Comparison of ENCODE assay signal across 3 cellular contexts in the genomic region with DNA sequence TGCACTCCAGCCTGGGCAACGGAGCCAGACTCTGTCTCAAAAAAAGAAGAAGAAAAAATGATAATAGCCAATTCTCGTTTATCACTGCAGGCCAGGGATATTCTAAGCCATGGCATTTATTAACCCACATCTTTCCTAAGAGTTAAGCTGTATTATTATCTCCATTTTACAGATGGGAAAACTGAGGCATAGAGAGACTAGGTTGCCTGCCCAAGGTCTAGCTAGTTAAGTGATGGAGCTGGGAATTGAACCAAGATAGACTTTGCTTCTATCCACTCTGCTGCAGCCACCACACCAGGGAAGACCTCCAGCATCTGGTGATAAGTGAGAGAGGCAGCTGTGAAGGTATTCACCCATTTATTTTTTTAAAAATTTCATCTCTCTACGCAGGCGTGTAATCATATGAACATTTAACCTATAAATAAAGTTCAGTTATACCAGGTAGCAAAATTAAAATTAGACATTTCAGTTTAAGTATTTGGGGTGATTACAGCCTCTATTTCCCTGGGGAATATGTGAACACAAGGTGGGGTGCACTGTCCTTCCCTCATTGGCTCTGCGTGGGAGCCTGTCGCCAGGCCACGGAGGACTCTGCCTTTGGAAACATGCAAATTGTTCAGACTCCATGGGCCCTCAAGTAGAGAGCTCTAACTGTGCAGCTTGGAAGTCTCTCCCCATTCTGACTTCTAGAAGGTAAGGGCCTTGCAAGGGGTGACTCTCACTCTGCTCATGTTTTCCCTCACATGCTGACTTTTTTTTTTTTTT.
TF ChIP-seq lines count a peak whose summit lies in the region.

No MANE protein-coding gene starts in this region.

TF ChIP-seq in A549, 52 proteins besides CTCF, POLR2A, EP300 and RAD21:
- no peak for TF ChIP-seq RCOR1 (IDR thresholded peaks at IDR 0.05; ENCODE audit: low read depth, low read length)
- TF ChIP-seq ZC3H11A (IDR thresholded peaks at IDR 0.05): no peak
- TF ChIP-seq EHMT2 (IDR thresholded peaks at IDR 0.05; ENCODE audit: low read depth): no peak
- TF ChIP-seq KDM1A (IDR thresholded peaks at IDR 0.05; ENCODE audit: low read depth): 0 out of 2 replicates have a peak, but pooled peaks have one; percentile 49
TF ChIP-seq in A549: peak in this region for 1.

TF ChIP-seq in IMR-90, 13 proteins besides CTCF, POLR2A, EP300 and RAD21:
- TF ChIP-seq RCOR1 (IDR thresholded peaks at IDR 0.05; ENCODE audit: insufficient replicate concordance, low read length): no peak
- TF ChIP-seq, protein P1, sequence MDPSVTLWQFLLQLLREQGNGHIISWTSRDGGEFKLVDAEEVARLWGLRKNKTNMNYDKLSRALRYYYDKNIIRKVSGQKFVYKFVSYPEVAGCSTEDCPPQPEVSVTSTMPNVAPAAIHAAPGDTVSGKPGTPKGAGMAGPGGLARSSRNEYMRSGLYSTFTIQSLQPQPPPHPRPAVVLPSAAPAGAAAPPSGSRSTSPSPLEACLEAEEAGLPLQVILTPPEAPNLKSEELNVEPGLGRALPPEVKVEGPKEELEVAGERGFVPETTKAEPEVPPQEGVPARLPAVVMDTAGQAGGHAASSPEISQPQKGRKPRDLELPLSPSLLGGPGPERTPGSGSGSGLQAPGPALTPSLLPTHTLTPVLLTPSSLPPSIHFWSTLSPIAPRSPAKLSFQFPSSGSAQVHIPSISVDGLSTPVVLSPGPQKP (IDR thresholded peaks at IDR 0.05; ENCODE audit: borderline replicate concordance, low read depth, low read length): no peak
- TF ChIP-seq BHLHE40 (IDR thresholded peaks at IDR 0.05; ENCODE audit: low read depth, low read length): no peak
- no peak for TF ChIP-seq MAZ (IDR thresholded peaks at IDR 0.05; ENCODE audit: borderline replicate concordance, low read depth, low read length)
- no peak for TF ChIP-seq MXI1 (IDR thresholded peaks at IDR 0.05; ENCODE audit: borderline replicate concordance, low read depth, low read length)
- TF ChIP-seq CHD1 (IDR thresholded peaks at IDR 0.05; ENCODE audit: low read depth, low read length): no peak
- no peak for TF ChIP-seq NFE2L2 (IDR thresholded peaks at IDR 0.05; ENCODE audit: low read depth, low read length)
- no peak for TF ChIP-seq RFX5 (IDR thresholded peaks at IDR 0.05; ENCODE audit: low read depth, low read length)
- no peak for TF ChIP-seq FOS (IDR thresholded peaks at IDR 0.05; ENCODE audit: low read depth, low read length)

TF ChIP-seq in K562, 482 proteins besides CTCF, POLR2A, EP300 and RAD21:
- peak; percentile 55; the same call in 1 of the 2 replicates for TF ChIP-seq ADNP (tag; IDR thresholded peaks at IDR 0.05)
- no peak for TF ChIP-seq SIX5 (IDR thresholded peaks at IDR 0.05; ENCODE audit: borderline replicate concordance in 1 of 2, insufficient read depth in 1 of 2, low read depth in 1 of 2, low read length in 2 of 2)
- TF ChIP-seq RBM25 (IDR thresholded peaks at IDR 0.05; ENCODE audit: low read depth, low read length, severe bottlenecking): peak; percentile 62
- TF ChIP-seq, protein P2, sequence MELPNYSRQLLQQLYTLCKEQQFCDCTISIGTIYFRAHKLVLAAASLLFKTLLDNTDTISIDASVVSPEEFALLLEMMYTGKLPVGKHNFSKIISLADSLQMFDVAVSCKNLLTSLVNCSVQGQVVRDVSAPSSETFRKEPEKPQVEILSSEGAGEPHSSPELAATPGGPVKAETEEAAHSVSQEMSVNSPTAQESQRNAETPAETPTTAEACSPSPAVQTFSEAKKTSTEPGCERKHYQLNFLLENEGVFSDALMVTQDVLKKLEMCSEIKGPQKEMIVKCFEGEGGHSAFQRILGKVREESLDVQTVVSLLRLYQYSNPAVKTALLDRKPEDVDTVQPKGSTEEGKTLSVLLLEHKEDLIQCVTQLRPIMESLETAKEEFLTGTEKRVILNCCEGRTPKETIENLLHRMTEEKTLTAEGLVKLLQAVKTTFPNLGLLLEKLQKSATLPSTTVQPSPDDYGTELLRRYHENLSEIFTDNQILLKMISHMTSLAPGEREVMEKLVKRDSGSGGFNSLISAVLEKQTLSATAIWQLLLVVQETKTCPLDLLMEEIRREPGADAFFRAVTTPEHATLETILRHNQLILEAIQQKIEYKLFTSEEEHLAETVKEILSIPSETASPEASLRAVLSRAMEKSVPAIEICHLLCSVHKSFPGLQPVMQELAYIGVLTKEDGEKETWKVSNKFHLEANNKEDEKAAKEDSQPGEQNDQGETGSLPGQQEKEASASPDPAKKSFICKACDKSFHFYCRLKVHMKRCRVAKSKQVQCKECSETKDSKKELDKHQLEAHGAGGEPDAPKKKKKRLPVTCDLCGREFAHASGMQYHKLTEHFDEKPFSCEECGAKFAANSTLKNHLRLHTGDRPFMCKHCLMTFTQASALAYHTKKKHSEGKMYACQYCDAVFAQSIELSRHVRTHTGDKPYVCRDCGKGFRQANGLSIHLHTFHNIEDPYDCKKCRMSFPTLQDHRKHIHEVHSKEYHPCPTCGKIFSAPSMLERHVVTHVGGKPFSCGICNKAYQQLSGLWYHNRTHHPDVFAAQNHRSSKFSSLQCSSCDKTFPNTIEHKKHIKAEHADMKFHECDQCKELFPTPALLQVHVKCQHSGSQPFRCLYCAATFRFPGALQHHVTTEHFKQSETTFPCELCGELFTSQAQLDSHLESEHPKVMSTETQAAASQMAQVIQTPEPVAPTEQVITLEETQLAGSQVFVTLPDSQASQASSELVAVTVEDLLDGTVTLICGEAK (IDR thresholded peaks at IDR 0.05): no peak
- TF ChIP-seq, protein P2 (CRISPR knock-in tag; IDR thresholded peaks at IDR 0.05): no peak
- TF ChIP-seq BCOR (IDR thresholded peaks at IDR 0.05): 0 out of 2 replicates have a peak, but pooled peaks have one; percentile 26
- no peak for TF ChIP-seq MAFG (tag; conservative IDR thresholded peaks at IDR 0.05)
- no peak for TF ChIP-seq CREM (IDR thresholded peaks at IDR 0.05; ENCODE audit: low read depth)
- no peak for TF ChIP-seq MTF1 (CRISPR knock-in tag; IDR thresholded peaks at IDR 0.05; ENCODE audit: borderline replicate concordance)
- TF ChIP-seq ZNF146 (CRISPR knock-in tag; IDR thresholded peaks at IDR 0.05; ENCODE audit: unreplicated experiment): no peak
- TF ChIP-seq RFX5 (IDR thresholded peaks at IDR 0.05; ENCODE audit: low read depth, low read length): no peak
- TF ChIP-seq MED1 (CRISPR knock-in tag; IDR thresholded peaks at IDR 0.05; ENCODE audit: borderline replicate concordance): no peak
- no peak for TF ChIP-seq ZNF778 (CRISPR knock-in tag; IDR thresholded peaks at IDR 0.05)
- TF ChIP-seq, protein P3, sequence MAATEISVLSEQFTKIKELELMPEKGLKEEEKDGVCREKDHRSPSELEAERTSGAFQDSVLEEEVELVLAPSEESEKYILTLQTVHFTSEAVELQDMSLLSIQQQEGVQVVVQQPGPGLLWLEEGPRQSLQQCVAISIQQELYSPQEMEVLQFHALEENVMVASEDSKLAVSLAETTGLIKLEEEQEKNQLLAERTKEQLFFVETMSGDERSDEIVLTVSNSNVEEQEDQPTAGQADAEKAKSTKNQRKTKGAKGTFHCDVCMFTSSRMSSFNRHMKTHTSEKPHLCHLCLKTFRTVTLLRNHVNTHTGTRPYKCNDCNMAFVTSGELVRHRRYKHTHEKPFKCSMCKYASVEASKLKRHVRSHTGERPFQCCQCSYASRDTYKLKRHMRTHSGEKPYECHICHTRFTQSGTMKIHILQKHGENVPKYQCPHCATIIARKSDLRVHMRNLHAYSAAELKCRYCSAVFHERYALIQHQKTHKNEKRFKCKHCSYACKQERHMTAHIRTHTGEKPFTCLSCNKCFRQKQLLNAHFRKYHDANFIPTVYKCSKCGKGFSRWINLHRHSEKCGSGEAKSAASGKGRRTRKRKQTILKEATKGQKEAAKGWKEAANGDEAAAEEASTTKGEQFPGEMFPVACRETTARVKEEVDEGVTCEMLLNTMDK (IDR thresholded peaks at IDR 0.05; ENCODE audit: borderline replicate concordance, insufficient read depth, low read depth, low read length, poor library complexity, severe bottlenecking): no peak
- no peak for TF ChIP-seq SMARCB1 (IDR thresholded peaks at IDR 0.05; ENCODE audit: insufficient read length, low read depth)
